In genomic region chr18:40529478-40529877, GRCh38 we compare ENCODE assay signal across 16 cellular contexts.
A peak's percentile ranks its signal among the peaks of the same experiment; 100 is the strongest.
DNase-seq lines count a peak whose midpoint lies in the region; ATAC-seq and TF ChIP-seq lines count a peak whose summit lies in the region.
"Had no signal": no experiment of that assay in that cellular context is flagged by ENCODE, and none has a peak within 500 bp of the region (broad histone marks: within the 10 kb centered on the region; RNA-seq: fewer than 3 reads in every experiment).

No MANE protein-coding gene starts in this region.

- CTCF ChIA-PET in mammary epithelial cell (lab: Charles Lee; ENCODE audit: low non-redundant PET): interaction anchor here (0.6 to 1.2 kb wide), 3 partner anchors 92 to 641 kb away, joined by 3 read pairs; no protein-coding TSS in a partner anchor

- H3K9me3 ChIP-seq in mammary epithelial cell (replicated peaks; ENCODE audit: insufficient read depth, low read length) (no peaks in the 10 kb centered on the region), HAP-1 (no peaks in the 10 kb centered on the region)
- H3K9me3 ChIP-seq: spleen, thyroid gland had no signal

- no peaks in the 10 kb centered on the region for H4K20me1 ChIP-seq in mammary epithelial cell (ENCODE audit: insufficient read depth, low read length)

- H3K27ac ChIP-seq in mammary epithelial cell (ENCODE audit: insufficient read depth, low read depth, low read length): no peak overlapping the region
- H3K27ac ChIP-seq: spleen, thyroid gland had no signal

- H3K9me3 Mint-ChIP-seq in nephron progenitor cell: no peaks in the 10 kb centered on the region
- peaks cover 2 to 3% of the 10 kb centered on the region in 2 donors for H3K9me3 Mint-ChIP-seq in natural killer cell

- ATAC-seq in HG03521 (IDR thresholded peaks at IDR 0.05; ENCODE audit: unreplicated experiment): no peak
- no peak for ATAC-seq in natural killer cell
- ATAC-seq: left colon had no signal

- H3K4me1 Mint-ChIP-seq in nephron progenitor cell (no peaks in the 10 kb centered on the region), natural killer cell (no peaks in the 10 kb centered on the region)

- intact Hi-C loops in mammary epithelial cell (cut with micrococcal nuclease) (loop anchor here (1.0 to 2.0 kb wide), 2 partner anchors 339 to 567 kb away; no protein-coding TSS in a partner anchor), natural killer cell (cut with micrococcal nuclease) (no loop called here)

- no peak overlapping the region for H3K4me3 Mint-ChIP-seq in nephron progenitor cell
- no peak overlapping the region for H3K4me3 Mint-ChIP-seq in natural killer cell

- H3K27me3 ChIP-seq in mammary epithelial cell (ENCODE audit: insufficient read depth, low read length) (no peaks in the 10 kb centered on the region), HAP-1 (ENCODE audit: low read depth) (no peaks in the 10 kb centered on the region)
- H3K27me3 ChIP-seq: spleen, thyroid gland had no signal

- no peaks in the 10 kb centered on the region for H3K36me3 ChIP-seq in mammary epithelial cell (ENCODE audit: insufficient read depth, low read length)
- no peaks in the 10 kb centered on the region for H3K36me3 ChIP-seq in HAP-1 (replicated peaks)
- H3K36me3 ChIP-seq: spleen, thyroid gland had no signal

- H3K9ac ChIP-seq in mammary epithelial cell (ENCODE audit: insufficient read depth, low read length): no peak overlapping the region

- H3K4me2 ChIP-seq in mammary epithelial cell (ENCODE audit: insufficient read depth, low read depth, low read length): no peak overlapping the region

- H3K27ac Mint-ChIP-seq in nephron progenitor cell (no peak overlapping the region), natural killer cell (no peak overlapping the region)

- in situ Hi-C loops in mammary epithelial cell (cut with MboI; ENCODE audit: low sequenced_read_pairs in 2 of 2) (no loop called here), HAP-1 (cut with MboI; ENCODE audit: low sequenced_read_pairs) (no loop called here)

- no peak overlapping the region for H3K4me3 ChIP-seq in mammary epithelial cell (replicated peaks in 1 of 3; ENCODE audit: insufficient read depth in 1 of 3, low read depth in 2 of 3, low read length in 3 of 3)
- H3K4me3 ChIP-seq in HAP-1: no peak overlapping the region
- H3K4me3 ChIP-seq: spleen, thyroid gland had no signal

- peak; percentile 4 to 42 for TF ChIP-seq CTCF in mammary epithelial cell (conservative IDR thresholded peaks at IDR 0.05 in 1 of 2, IDR thresholded peaks at IDR 0.05 in 1 of 2; ENCODE audit: extremely low read depth in 1 of 2, insufficient read depth in 1 of 2, low read depth in 1 of 2, low read length in 2 of 2)
- peak; percentile 16 for TF ChIP-seq CTCF in nephron progenitor cell (IDR thresholded peaks at IDR 0.05)
- no peak for TF ChIP-seq CTCF in natural killer cell (IDR thresholded peaks at IDR 0.05)

- H3K27me3 Mint-ChIP-seq in nephron progenitor cell (ENCODE audit: low read depth, poor library complexity) (no peaks in the 10 kb centered on the region), natural killer cell (ENCODE audit: low read depth in 2 of 2) (no peaks in the 10 kb centered on the region)

- no peaks in the 10 kb centered on the region for H3K79me2 ChIP-seq in mammary epithelial cell (ENCODE audit: insufficient read depth, low read length)

- no TSS peak for BruUV-seq in mammary epithelial cell (replicated peaks; lab: Mats Ljungman, UMichigan)

- no peak overlapping the region for H2AFZ ChIP-seq in mammary epithelial cell (ENCODE audit: low read depth, low read length)

- 38% methylated on average over 1 of the region's 1 CpG for WGBS in mammary epithelial cell (ENCODE audit: low coverage, missing lambda C conversion rate)

- H3K36me3 Mint-ChIP-seq in nephron progenitor cell (ENCODE audit: low read depth) (no peaks in the 10 kb centered on the region), natural killer cell (peaks cover under 1% of the 10 kb centered on the region)

- peak; percentile 42 for DNase-seq in DMS 273 (lab: John Stamatoyannopoulos, UW; ENCODE audit: unreplicated experiment)
- DNase-seq in DMS 273 treated with DMSO at 0.1 percent for 48 hours (lab: John Stamatoyannopoulos, UW): no peak
- DNase-seq in M059J (ENCODE audit: low read depth): peak; percentile 55
- peak; percentile 49 for DNase-seq in mammary epithelial cell
- no peak for DNase-seq in nephron progenitor cell
- DNase-seq in HAP-1 (ENCODE audit: low spot score in 2 of 2): no peak
- no peak for DNase-seq in natural killer cell
- DNase-seq: 8988T; activated naive CD4-positive, alpha-beta T cell; cortex of kidney; left colon; NCI-H2029; spleen; T-helper 9 cell; thyroid gland had no signal

- dilution Hi-C loops in mammary epithelial cell (cut with HindIII; ENCODE audit: low sequenced_read_pairs): no loop called here

- H3K4me1 ChIP-seq in mammary epithelial cell (ENCODE audit: insufficient read depth, low read length) (peaks cover 4% of the 10 kb centered on the region), HAP-1 (peaks cover 8% of the 10 kb centered on the region)
- H3K4me1 ChIP-seq: spleen, thyroid gland had no signal

Comparison
In these comparisons a context has a peak if more than half of its experiments do, and no peak if none do; other contexts are left out.
1. DNase-seq: peak in DMS 273 (single experiment), M059J (single experiment) and mammary epithelial cell (single experiment); none in DMS 273 treated with DMSO at 0.1 percent for 48 hours (single experiment), nephron progenitor cell (single experiment), HAP-1 (0 of 2) and natural killer cell (single experiment).